In genomic region chr7:70785427-70785826, GRCh38 we compare ENCODE assay signal across 27 cellular contexts.
"Had no signal": no experiment of that assay in that cellular context is flagged by ENCODE, and none has a peak within 500 bp of the region (broad histone marks: within the 10 kb centered on the region; RNA-seq: fewer than 3 reads in every experiment).

No MANE protein-coding gene starts in this region.

- H3K4me3 ChIP-seq: esophagus squamous epithelium, psoas muscle, suprapubic skin, transverse colon, vagina had no signal

- H3K27me3 Mint-ChIP-seq: activated CD4-positive, alpha-beta T cell treated with anti-CD3 and anti-CD28 coated beads, Interleukin-2, amount 10 ng/mL, durations not matched to agents 24 days and 14 days; activated T-cell treated with anti-CD3 and anti-CD28 coated beads, Interleukin-2, amount 50 U/mL, for 24 hours; central memory CD8-positive, alpha-beta T cell; stimulated activated naive CD8-positive, alpha-beta T cell treated with anti-CD3 and anti-CD28 coated beads, Interleukin-15, amount 100 ng/mL, for 72 hours had no signal

- H3K9me3 Mint-ChIP-seq: activated CD4-positive, alpha-beta T cell treated with anti-CD3 and anti-CD28 coated beads, Interleukin-2, amount 10 ng/mL, durations not matched to agents 24 days and 14 days; activated T-cell treated with anti-CD3 and anti-CD28 coated beads, Interleukin-2, amount 50 U/mL, for 24 hours; central memory CD8-positive, alpha-beta T cell; stimulated activated naive CD8-positive, alpha-beta T cell treated with anti-CD3 and anti-CD28 coated beads, Interleukin-15, amount 100 ng/mL, for 72 hours had no signal

- FAIRE-seq: kidney, small intestine had no signal

- H3K27ac Mint-ChIP-seq: activated CD4-positive, alpha-beta T cell treated with anti-CD3 and anti-CD28 coated beads, Interleukin-2, amount 10 ng/mL, durations not matched to agents 24 days and 14 days; activated CD8-positive, alpha-beta T cell treated with anti-CD3 and anti-CD28 coated beads, Interleukin-2, amount 10 ng/mL, durations not matched to agents 7 days and 5 days; activated naive CD4-positive, alpha-beta T cell treated with anti-CD3 and anti-CD28 coated beads for 36 hours; activated T-cell treated with anti-CD3 and anti-CD28 coated beads, Interleukin-2, amount 50 U/mL, for 24 hours; activated T-helper 2 cell treated with anti-CD3 and anti-CD28 coated beads, Interferon-gamma antibody, Interleukin-2, Interleukin-4, amounts not matched to agents 10 μg/mL and 5 μg/mL and 100 μg/mL, durations not matched to agents 14 hours and 24 hours and 36 hours; stimulated activated naive CD8-positive, alpha-beta T cell treated with anti-CD3 and anti-CD28 coated beads, Interleukin-15, amount 100 ng/mL, for 72 hours had no signal

- H3K4me1 ChIP-seq: esophagus squamous epithelium, psoas muscle, transverse colon, vagina had no signal

- DNase-seq: activated CD4-positive, alpha-beta T cell treated with anti-CD3 and anti-CD28 coated beads, Interleukin-2, amount 10 ng/mL, durations not matched to agents 24 days and 14 days; activated CD4-positive, CD25-positive, alpha-beta regulatory T cell; activated CD8-positive, alpha-beta T cell treated with anti-CD3 and anti-CD28 coated beads, Interleukin-2, amount 10 ng/mL, durations not matched to agents 7 days and 5 days; activated naive CD4-positive, alpha-beta T cell treated with anti-CD3 and anti-CD28 coated beads for 36 hours; activated T-cell treated with anti-CD3 and anti-CD28 coated beads, Interleukin-2, amount 50 U/mL, for 24 hours; aorta; brain microvascular endothelial cell; cortex of kidney; effector CD4-positive, alpha-beta T cell; esophagus squamous epithelium; hippocampal formation; kidney; midbrain; psoas muscle; right cardiac atrium; small intestine; stimulated activated CD4-positive, alpha-beta T cell treated with anti-CD3 and anti-CD28 coated beads, Interleukin-15, amount 100 ng/mL, for 24 hours; stimulated activated CD4-positive, alpha-beta T cell treated with anti-CD3 and anti-CD28 coated beads, Interleukin-2, amount 100 ng/mL, for 48 hours; stimulated activated naive CD8-positive, alpha-beta T cell treated with anti-CD3 and anti-CD28 coated beads, Interleukin-15, amount 100 ng/mL, for 72 hours; T-helper 1 cell; T1000; transverse colon had no signal

- H3K27me3 ChIP-seq: brain microvascular endothelial cell, esophagus squamous epithelium, suprapubic skin, transverse colon, vagina had no signal

- H3K4me1 Mint-ChIP-seq: activated CD4-positive, alpha-beta T cell treated with anti-CD3 and anti-CD28 coated beads, Interleukin-2, amount 10 ng/mL, durations not matched to agents 24 days and 14 days; stimulated activated naive CD8-positive, alpha-beta T cell treated with anti-CD3 and anti-CD28 coated beads, Interleukin-15, amount 100 ng/mL, for 72 hours had no signal

- H3K27ac ChIP-seq: brain microvascular endothelial cell, esophagus squamous epithelium, psoas muscle, suprapubic skin, transverse colon, vagina had no signal

- H3K4me3 Mint-ChIP-seq: activated CD4-positive, alpha-beta T cell treated with anti-CD3 and anti-CD28 coated beads, Interleukin-2, amount 10 ng/mL, durations not matched to agents 24 days and 14 days; activated CD8-positive, alpha-beta T cell treated with anti-CD3 and anti-CD28 coated beads, Interleukin-2, amount 10 ng/mL, durations not matched to agents 7 days and 5 days; activated naive CD4-positive, alpha-beta T cell treated with anti-CD3 and anti-CD28 coated beads for 36 hours; activated T-cell treated with anti-CD3 and anti-CD28 coated beads, Interleukin-2, amount 50 U/mL, for 24 hours; central memory CD8-positive, alpha-beta T cell; stimulated activated naive CD8-positive, alpha-beta T cell treated with anti-CD3 and anti-CD28 coated beads, Interleukin-15, amount 100 ng/mL, for 72 hours had no signal

- ATAC-seq: activated CD8-positive, alpha-beta T cell treated with anti-CD3 and anti-CD28 coated beads, Interleukin-2, amount 10 ng/mL, durations not matched to agents 7 days and 5 days; left lobe of liver; psoas muscle; right cardiac atrium; stimulated activated naive CD8-positive, alpha-beta T cell treated with anti-CD3 and anti-CD28 coated beads, Interleukin-15, amount 100 ng/mL, for 72 hours had no signal

- H3K9me3 ChIP-seq: esophagus squamous epithelium, psoas muscle, suprapubic skin, transverse colon, vagina had no signal
